In genomic region chr3:4684976-4685375, GRCh38 we compare ENCODE assay signal across 23 cellular contexts.
"Had no signal": no experiment of that assay in that cellular context is flagged by ENCODE, and none has a peak within 500 bp of the region (broad histone marks: within the 10 kb centered on the region; RNA-seq: fewer than 3 reads in every experiment).

No MANE protein-coding gene starts in this region.

- H3K4me1 ChIP-seq: testis, thyroid gland, tibial artery, tibial nerve, transverse colon, upper lobe of right lung, uterus, vagina had no signal

- H3K27me3 ChIP-seq: stomach, suprapubic skin, testis, thyroid gland, tibial artery, tibial nerve, transverse colon, upper lobe of left lung, upper lobe of right lung, uterus, vagina had no signal

- H3K27ac ChIP-seq: stomach, suprapubic skin, testis, thoracic aorta, thyroid gland, tibial artery, tibial nerve, transverse colon, upper lobe of left lung, upper lobe of right lung, vagina had no signal

- H3K36me3 ChIP-seq: uterus had no signal

- DNase-seq: stimulated activated CD4-positive, alpha-beta T cell treated with anti-CD3 and anti-CD28 coated beads, Interleukin-2, amount 100 ng/mL, for 48 hours; stimulated activated CD4-positive, alpha-beta T cell treated with anti-CD3 and anti-CD28 coated beads, Interleukin-4, amount 100 ng/mL, for 1 hour; stimulated activated CD4-positive, alpha-beta T cell treated with anti-CD3 and anti-CD28 coated beads, Interleukin-4, amount 100 ng/mL, for 24 hours; stimulated activated CD4-positive, alpha-beta T cell treated with anti-CD3 and anti-CD28 coated beads, Interleukin-4, amount 100 ng/mL, for 4 hours; stimulated activated CD8-positive, alpha-beta memory T cell treated with anti-CD3 and anti-CD28 coated beads, Interleukin-4, amount 100 ng/mL, for 48 hours; stimulated activated naive B cell treated with anti-CD40 and anti-IgM and Interleukin-4, amounts not matched to agents 10 μg/mL and 1 μg/mL and 100 μg/mL, for 72 hours; stimulated activated naive CD4-positive, alpha-beta T cell; stimulated activated naive CD4-positive, alpha-beta T cell treated with Interleukin-2 at 50 U/mL for 16 hours; stimulated activated naive CD8-positive, alpha-beta T cell treated with anti-CD3 and anti-CD28 coated beads, Interleukin-15, amount 100 ng/mL, for 72 hours; stimulated activated naive CD8-positive, alpha-beta T cell treated with anti-CD3 and anti-CD28 coated beads, Interleukin-15, Interleukin-2, amounts not matched to agents 100 U/mL and 50 U/mL, for 24 hours; stomach; substantia nigra; testis; thyroid gland; tibial artery; transverse colon; upper lobe of right lung; uterus had no signal

- H3K4me3 ChIP-seq: stomach, suprapubic skin, testis, thoracic aorta, thyroid gland, tibial artery, tibial nerve, transverse colon, upper lobe of left lung, upper lobe of right lung, uterus, vagina had no signal

- H3K9me3 ChIP-seq: suprapubic skin, testis, thoracic aorta, thyroid gland, tibial artery, transverse colon, upper lobe of right lung, uterus, vagina had no signal
